In genomic region chr2:43100883-43101662, GRCh38 we compare ENCODE assay signal across 9 cellular contexts.
DNase-seq lines count a peak whose midpoint lies in the region; ATAC-seq lines count a peak whose summit lies in the region.
"Had no signal": no experiment of that assay in that cellular context is flagged by ENCODE, and none has a peak within 500 bp of the region (broad histone marks: within the 10 kb centered on the region; RNA-seq: fewer than 3 reads in every experiment).

No MANE protein-coding gene starts in this region.

- H3K4me1 Mint-ChIP-seq in T-helper 2 cell treated with Interferon-gamma antibody and Interleukin-4, amounts not matched to agents 5 μg/mL and 100 μg/mL, for 36 hours (ENCODE audit: low read depth), result no peaks in the 10 kb centered on the region

- peak overlapping the region; percentile 80 for H3K27ac ChIP-seq in skeletal muscle tissue (ENCODE audit: low read depth, low read length)

- H3K27me3 Mint-ChIP-seq in T-helper 2 cell treated with Interferon-gamma antibody and Interleukin-4, amounts not matched to agents 5 μg/mL and 100 μg/mL, for 36 hours (ENCODE audit: low read depth), result no peaks in the 10 kb centered on the region

- no peaks in the 10 kb centered on the region for H3K9me3 Mint-ChIP-seq in T-helper 2 cell treated with Interferon-gamma antibody and Interleukin-4, amounts not matched to agents 5 μg/mL and 100 μg/mL, for 36 hours
- H3K9me3 Mint-ChIP-seq: activated naive CD4-positive, alpha-beta T cell treated with anti-CD3 and anti-CD28 coated beads for 36 hours had no signal

- H3K4me1 ChIP-seq in skeletal muscle tissue (ENCODE audit: control insufficient read depth in 3 of 3, insufficient read depth in 3 of 3, low read length in 3 of 3), result peaks cover 24 to 30% (median 29%) of the 10 kb centered on the region in 3 donors

- peaks cover 24% of the 10 kb centered on the region for H3K36me3 Mint-ChIP-seq in T-helper 2 cell treated with Interferon-gamma antibody and Interleukin-4, amounts not matched to agents 5 μg/mL and 100 μg/mL, for 36 hours (ENCODE audit: low read depth)

- peak overlapping the region; percentile 66 to 87 (median 84) for H3K9ac ChIP-seq in skeletal muscle tissue (ENCODE audit: low read depth in 1 of 3, low read length in 3 of 3)

- no peak for ATAC-seq in GM21423 (IDR thresholded peaks at IDR 0.05; ENCODE audit: unreplicated experiment)

- DNase-seq in HuH-7 (ENCODE audit: low spot score) (peak; percentile 46), cerebellar cortex (ENCODE audit: low spot score) (peak; percentile 35), kidney tubule cell (ENCODE audit: low spot score) (peak; percentile 44), DMS79 (lab: John Stamatoyannopoulos, UW) (no peak)
- DNase-seq in activated CD4-positive, alpha-beta T cell treated with anti-CD3 and anti-CD28 coated beads for 1 hour, result no peak
- DNase-seq in T-helper 2 cell treated with Interferon-gamma antibody and Interleukin-4, amounts not matched to agents 5 μg/mL and 100 μg/mL, for 36 hours (ENCODE audit: low spot score), result no peak
- DNase-seq: activated naive CD4-positive, alpha-beta T cell treated with anti-CD3 and anti-CD28 coated beads for 36 hours had no signal

- no peak overlapping the region for H3K4me3 Mint-ChIP-seq in T-helper 2 cell treated with Interferon-gamma antibody and Interleukin-4, amounts not matched to agents 5 μg/mL and 100 μg/mL, for 36 hours
- H3K4me3 Mint-ChIP-seq: activated naive CD4-positive, alpha-beta T cell treated with anti-CD3 and anti-CD28 coated beads for 36 hours had no signal

- no peaks in the 10 kb centered on the region for H3K36me3 ChIP-seq in skeletal muscle tissue (ENCODE audit: control insufficient read depth in 3 of 3, insufficient read depth in 3 of 3, low read length in 3 of 3)

- H3K27ac Mint-ChIP-seq in T-helper 2 cell treated with Interferon-gamma antibody and Interleukin-4, amounts not matched to agents 5 μg/mL and 100 μg/mL, for 36 hours, result no peak overlapping the region
- H3K27ac Mint-ChIP-seq: activated naive CD4-positive, alpha-beta T cell treated with anti-CD3 and anti-CD28 coated beads for 36 hours had no signal

- H3K27me3 ChIP-seq in skeletal muscle tissue (ENCODE audit: control insufficient read depth in 3 of 3, insufficient read depth in 3 of 3, low read length in 3 of 3), result no peaks in the 10 kb centered on the region

- H3K4me3 ChIP-seq in skeletal muscle tissue (ENCODE audit: low read length in 3 of 3), result peak overlapping the region; percentile 63 to 72 (median 67)

- no peaks in the 10 kb centered on the region for H3K9me3 ChIP-seq in skeletal muscle tissue (ENCODE audit: control insufficient read depth in 3 of 3, low read length in 3 of 3)

Comparison
In these comparisons a context has a peak if more than half of its experiments do, and no peak if none do; other contexts are left out.
1. DNase-seq: peak in HuH-7 (single experiment), cerebellar cortex (single experiment) and kidney tubule cell (single experiment); none in activated CD4-positive, alpha-beta T cell treated with anti-CD3 and anti-CD28 coated beads for 1 hour (single experiment), T-helper 2 cell treated with Interferon-gamma antibody and Interleukin-4, amounts not matched to agents 5 μg/mL and 100 μg/mL, for 36 hours (single experiment) and DMS79 (single experiment).